In genomic region chr14:99407416-99407815, GRCh38 we compare ENCODE assay signal across 1 cellular context.
TF ChIP-seq lines count a peak whose summit lies in the region.

No MANE protein-coding gene starts in this region.

TF ChIP-seq in H1, 55 proteins besides CTCF, POLR2A, EP300 and RAD21:
- TF ChIP-seq TAF7 (optimal IDR thresholded peaks at IDR 0.05; ENCODE audit: borderline replicate concordance, low read depth, low read length) (no peak), GTF2F1 (IDR thresholded peaks at IDR 0.05; ENCODE audit: borderline replicate concordance, low read depth, low read length) (no peak), SIX5 (IDR thresholded peaks at IDR 0.05; ENCODE audit: low read depth, low read length) (no peak), TBP (IDR thresholded peaks at IDR 0.05; ENCODE audit: low read depth, low read length) (no peak), ZNF274 (IDR thresholded peaks at IDR 0.05; ENCODE audit: borderline replicate concordance, extremely low read depth, low read length) (no peak), YY1 (IDR thresholded peaks at IDR 0.05; ENCODE audit: low read depth, low read length) (no peak), KDM5A (IDR thresholded peaks at IDR 0.05; ENCODE audit: low read length) (no peak), HDAC2 (IDR thresholded peaks at IDR 0.05; ENCODE audit: borderline replicate concordance in 1 of 2, low read depth in 2 of 2, low read length in 2 of 2) (no peak), BACH1 (IDR thresholded peaks at IDR 0.05; ENCODE audit: low read length) (no peak), CBX5 (IDR thresholded peaks at IDR 0.05; ENCODE audit: low read depth, low read length) (no peak), GABPA (IDR thresholded peaks at IDR 0.05; ENCODE audit: borderline replicate concordance, insufficient read depth, low read length) (no peak), JUN (IDR thresholded peaks at IDR 0.05; ENCODE audit: low read depth, low read length) (no peak), BCL11A (IDR thresholded peaks at IDR 0.05; ENCODE audit: low read depth in 2 of 2, low read length in 2 of 2) (no peak), NRF1 (IDR thresholded peaks at IDR 0.05; ENCODE audit: low read depth, low read length) (no peak), RXRA (IDR thresholded peaks at IDR 0.05; ENCODE audit: insufficient read depth, low read depth, low read length) (no peak), EGR1 (IDR thresholded peaks at IDR 0.05; ENCODE audit: borderline replicate concordance, low read depth, low read length) (no peak), SP2 (IDR thresholded peaks at IDR 0.05; ENCODE audit: low read length) (no peak)
- TF ChIP-seq, protein P1, sequence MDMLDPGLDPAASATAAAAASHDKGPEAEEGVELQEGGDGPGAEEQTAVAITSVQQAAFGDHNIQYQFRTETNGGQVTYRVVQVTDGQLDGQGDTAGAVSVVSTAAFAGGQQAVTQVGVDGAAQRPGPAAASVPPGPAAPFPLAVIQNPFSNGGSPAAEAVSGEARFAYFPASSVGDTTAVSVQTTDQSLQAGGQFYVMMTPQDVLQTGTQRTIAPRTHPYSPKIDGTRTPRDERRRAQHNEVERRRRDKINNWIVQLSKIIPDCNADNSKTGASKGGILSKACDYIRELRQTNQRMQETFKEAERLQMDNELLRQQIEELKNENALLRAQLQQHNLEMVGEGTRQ (IDR thresholded peaks at IDR 0.05; ENCODE audit: low read length), result no peak
- TF ChIP-seq, protein P2, sequence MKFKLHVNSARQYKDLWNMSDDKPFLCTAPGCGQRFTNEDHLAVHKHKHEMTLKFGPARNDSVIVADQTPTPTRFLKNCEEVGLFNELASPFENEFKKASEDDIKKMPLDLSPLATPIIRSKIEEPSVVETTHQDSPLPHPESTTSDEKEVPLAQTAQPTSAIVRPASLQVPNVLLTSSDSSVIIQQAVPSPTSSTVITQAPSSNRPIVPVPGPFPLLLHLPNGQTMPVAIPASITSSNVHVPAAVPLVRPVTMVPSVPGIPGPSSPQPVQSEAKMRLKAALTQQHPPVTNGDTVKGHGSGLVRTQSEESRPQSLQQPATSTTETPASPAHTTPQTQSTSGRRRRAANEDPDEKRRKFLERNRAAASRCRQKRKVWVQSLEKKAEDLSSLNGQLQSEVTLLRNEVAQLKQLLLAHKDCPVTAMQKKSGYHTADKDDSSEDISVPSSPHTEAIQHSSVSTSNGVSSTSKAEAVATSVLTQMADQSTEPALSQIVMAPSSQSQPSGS (IDR thresholded peaks at IDR 0.05; ENCODE audit: low read length), result no peak
- TF ChIP-seq, protein P3, sequence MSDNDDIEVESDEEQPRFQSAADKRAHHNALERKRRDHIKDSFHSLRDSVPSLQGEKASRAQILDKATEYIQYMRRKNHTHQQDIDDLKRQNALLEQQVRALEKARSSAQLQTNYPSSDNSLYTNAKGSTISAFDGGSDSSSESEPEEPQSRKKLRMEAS (IDR thresholded peaks at IDR 0.05), result no peak
